1 cellular context compared by ENCODE assay signal in the genomic region with DNA sequence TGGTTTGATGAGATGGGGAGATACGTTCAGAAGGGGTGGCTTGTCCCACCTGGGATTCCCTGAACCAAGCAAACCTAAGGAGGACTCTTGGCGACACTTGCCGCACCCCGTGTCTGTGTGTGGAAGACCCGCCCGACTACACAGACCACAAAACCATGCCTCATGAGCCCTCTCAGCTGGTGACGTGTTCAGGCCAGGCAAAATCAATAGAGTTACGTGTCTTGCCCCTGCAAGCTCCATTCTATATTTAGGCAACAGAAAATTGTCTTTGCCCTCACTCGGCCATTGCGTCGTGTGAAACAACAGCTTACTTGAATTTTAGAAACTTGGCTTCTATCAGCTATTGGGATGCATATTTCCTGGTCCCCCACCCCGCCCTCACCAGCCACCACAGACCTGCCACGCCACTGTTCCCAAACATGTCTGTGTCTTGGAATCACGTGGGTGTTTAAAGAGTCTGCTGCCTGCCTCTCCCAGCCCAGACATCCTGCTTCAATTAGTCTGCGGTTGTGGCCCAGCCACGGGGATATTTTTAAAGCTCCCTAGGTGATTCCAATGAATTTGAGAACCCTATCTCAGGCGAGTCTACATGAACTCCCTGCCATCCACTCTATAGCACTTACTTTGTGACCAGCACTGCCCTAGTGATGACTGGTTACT.
TF ChIP-seq lines count a peak whose summit lies in the region.

No MANE protein-coding gene starts in this region.

TF ChIP-seq in GM23338, 12 proteins besides CTCF, POLR2A, EP300 and RAD21 (continued from another document):
- TF ChIP-seq, protein P1, sequence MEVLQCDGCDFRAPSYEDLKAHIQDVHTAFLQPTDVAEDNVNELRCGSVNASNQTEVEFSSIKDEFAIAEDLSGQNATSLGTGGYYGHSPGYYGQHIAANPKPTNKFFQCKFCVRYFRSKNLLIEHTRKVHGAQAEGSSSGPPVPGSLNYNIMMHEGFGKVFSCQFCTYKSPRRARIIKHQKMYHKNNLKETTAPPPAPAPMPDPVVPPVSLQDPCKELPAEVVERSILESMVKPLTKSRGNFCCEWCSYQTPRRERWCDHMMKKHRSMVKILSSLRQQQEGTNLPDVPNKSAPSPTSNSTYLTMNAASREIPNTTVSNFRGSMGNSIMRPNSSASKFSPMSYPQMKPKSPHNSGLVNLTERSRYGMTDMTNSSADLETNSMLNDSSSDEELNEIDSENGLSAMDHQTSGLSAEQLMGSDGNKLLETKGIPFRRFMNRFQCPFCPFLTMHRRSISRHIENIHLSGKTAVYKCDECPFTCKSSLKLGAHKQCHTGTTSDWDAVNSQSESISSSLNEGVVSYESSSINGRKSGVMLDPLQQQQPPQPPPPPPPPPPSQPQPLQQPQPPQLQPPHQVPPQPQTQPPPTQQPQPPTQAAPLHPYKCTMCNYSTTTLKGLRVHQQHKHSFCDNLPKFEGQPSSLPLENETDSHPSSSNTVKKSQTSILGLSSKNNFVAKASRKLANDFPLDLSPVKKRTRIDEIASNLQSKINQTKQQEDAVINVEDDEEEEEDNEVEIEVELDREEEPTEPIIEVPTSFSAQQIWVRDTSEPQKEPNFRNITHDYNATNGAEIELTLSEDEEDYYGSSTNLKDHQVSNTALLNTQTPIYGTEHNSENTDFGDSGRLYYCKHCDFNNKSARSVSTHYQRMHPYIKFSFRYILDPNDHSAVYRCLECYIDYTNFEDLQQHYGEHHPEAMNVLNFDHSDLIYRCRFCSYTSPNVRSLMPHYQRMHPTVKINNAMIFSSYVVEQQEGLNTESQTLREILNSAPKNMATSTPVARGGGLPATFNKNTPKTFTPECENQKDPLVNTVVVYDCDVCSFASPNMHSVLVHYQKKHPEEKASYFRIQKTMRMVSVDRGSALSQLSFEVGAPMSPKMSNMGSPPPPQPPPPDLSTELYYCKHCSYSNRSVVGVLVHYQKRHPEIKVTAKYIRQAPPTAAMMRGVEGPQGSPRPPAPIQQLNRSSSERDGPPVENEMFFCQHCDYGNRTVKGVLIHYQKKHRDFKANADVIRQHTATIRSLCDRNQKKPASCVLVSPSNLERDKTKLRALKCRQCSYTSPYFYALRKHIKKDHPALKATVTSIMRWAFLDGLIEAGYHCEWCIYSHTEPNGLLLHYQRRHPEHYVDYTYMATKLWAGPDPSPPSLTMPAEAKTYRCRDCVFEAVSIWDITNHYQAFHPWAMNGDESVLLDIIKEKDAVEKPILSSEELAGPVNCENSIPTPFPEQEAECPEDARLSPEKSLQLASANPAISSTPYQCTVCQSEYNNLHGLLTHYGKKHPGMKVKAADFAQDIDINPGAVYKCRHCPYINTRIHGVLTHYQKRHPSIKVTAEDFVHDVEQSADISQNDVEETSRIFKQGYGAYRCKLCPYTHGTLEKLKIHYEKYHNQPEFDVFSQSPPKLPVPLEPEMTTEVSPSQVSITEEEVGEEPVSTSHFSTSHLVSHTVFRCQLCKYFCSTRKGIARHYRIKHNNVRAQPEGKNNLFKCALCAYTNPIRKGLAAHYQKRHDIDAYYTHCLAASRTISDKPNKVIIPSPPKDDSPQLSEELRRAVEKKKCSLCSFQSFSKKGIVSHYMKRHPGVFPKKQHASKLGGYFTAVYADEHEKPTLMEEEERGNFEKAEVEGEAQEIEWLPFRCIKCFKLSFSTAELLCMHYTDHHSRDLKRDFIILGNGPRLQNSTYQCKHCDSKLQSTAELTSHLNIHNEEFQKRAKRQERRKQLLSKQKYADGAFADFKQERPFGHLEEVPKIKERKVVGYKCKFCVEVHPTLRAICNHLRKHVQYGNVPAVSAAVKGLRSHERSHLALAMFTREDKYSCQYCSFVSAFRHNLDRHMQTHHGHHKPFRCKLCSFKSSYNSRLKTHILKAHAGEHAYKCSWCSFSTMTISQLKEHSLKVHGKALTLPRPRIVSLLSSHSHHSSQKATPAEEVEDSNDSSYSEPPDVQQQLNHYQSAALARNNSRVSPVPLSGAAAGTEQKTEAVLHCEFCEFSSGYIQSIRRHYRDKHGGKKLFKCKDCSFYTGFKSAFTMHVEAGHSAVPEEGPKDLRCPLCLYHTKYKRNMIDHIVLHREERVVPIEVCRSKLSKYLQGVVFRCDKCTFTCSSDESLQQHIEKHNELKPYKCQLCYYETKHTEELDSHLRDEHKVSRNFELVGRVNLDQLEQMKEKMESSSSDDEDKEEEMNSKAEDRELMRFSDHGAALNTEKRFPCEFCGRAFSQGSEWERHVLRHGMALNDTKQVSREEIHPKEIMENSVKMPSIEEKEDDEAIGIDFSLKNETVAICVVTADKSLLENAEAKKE (CRISPR knock-in tag; IDR thresholded peaks at IDR 0.05) = no peak
- TF ChIP-seq POLR2AphosphoS5 (IDR thresholded peaks at IDR 0.05; ENCODE audit: low read depth) (no peak), ZNF331 (CRISPR knock-in tag; IDR thresholded peaks at IDR 0.05; ENCODE audit: low read depth) (no peak), JUNB (IDR thresholded peaks at IDR 0.05; ENCODE audit: unreplicated experiment) (no peak)
